ENCODE assay signal across 1 cellular context in genomic region chr3:47210863-47211405, GRCh38.
TF ChIP-seq lines count a peak whose summit lies in the region.

No MANE protein-coding gene starts in this region.

TF ChIP-seq in K562, 482 proteins besides CTCF, POLR2A, EP300 and RAD21 (continued from another document and continues in another):
- TF ChIP-seq ZNF280B (CRISPR knock-in tag; IDR thresholded peaks at IDR 0.05), result no peak
- no peak for TF ChIP-seq ZBED1 (IDR thresholded peaks at IDR 0.05)
- no peak for TF ChIP-seq MLX (CRISPR knock-in tag; conservative IDR thresholded peaks at IDR 0.05)
- no peak for TF ChIP-seq E2F6 (IDR thresholded peaks at IDR 0.05; ENCODE audit: borderline replicate concordance in 1 of 2, extremely low read depth in 1 of 2, insufficient read depth in 1 of 2, insufficient read length in 1 of 2, low read depth in 1 of 2, low read length in 1 of 2, poor library complexity in 1 of 2, severe bottlenecking in 1 of 2)
- TF ChIP-seq ZNF76 (CRISPR knock-in tag; IDR thresholded peaks at IDR 0.05; ENCODE audit: borderline replicate concordance), result no peak
- peak in 1 of 2 experiments; percentile 62; a peak in 2 of 4 replicates for TF ChIP-seq TRIM24 (IDR thresholded peaks at IDR 0.05)
- TF ChIP-seq ZBTB1 (CRISPR knock-in tag; IDR thresholded peaks at IDR 0.05; ENCODE audit: borderline replicate concordance, low read depth), result no peak
- TF ChIP-seq CTCFL (IDR thresholded peaks at IDR 0.05; ENCODE audit: borderline replicate concordance, insufficient read depth, low read depth, low read length, poor library complexity, severe bottlenecking), result no peak
- TF ChIP-seq SFPQ (IDR thresholded peaks at IDR 0.05; ENCODE audit: low read depth, low read length), result no peak
- no peak for TF ChIP-seq ZNF324 (CRISPR knock-in tag; IDR thresholded peaks at IDR 0.05)
- TF ChIP-seq SMAD4 (CRISPR knock-in tag; conservative IDR thresholded peaks at IDR 0.05), result 0 out of 2 replicates have a peak, but pooled peaks have one; percentile 38
- TF ChIP-seq ZNF639 (CRISPR knock-in tag; conservative IDR thresholded peaks at IDR 0.05 in 1 of 2, IDR thresholded peaks at IDR 0.05 in 1 of 2), result no peak
- no peak for TF ChIP-seq CBX3 (IDR thresholded peaks at IDR 0.05; ENCODE audit: borderline replicate concordance in 1 of 2, low read length in 2 of 2)
- TF ChIP-seq CBX5 (IDR thresholded peaks at IDR 0.05; ENCODE audit: borderline replicate concordance, low read depth), result no peak
- TF ChIP-seq REST (CRISPR knock-in tag; IDR thresholded peaks at IDR 0.05; ENCODE audit: low read depth), result no peak
- TF ChIP-seq DMBX1 (CRISPR knock-in tag; IDR thresholded peaks at IDR 0.05; ENCODE audit: borderline replicate concordance), result peak; percentile 61; the same call in 1 of the 2 replicates
- TF ChIP-seq ATF4 (CRISPR knock-in tag; IDR thresholded peaks at IDR 0.05), result 0 out of 2 replicates have a peak, but pooled peaks have one; percentile 14
- no peak for TF ChIP-seq SAFB (IDR thresholded peaks at IDR 0.05; ENCODE audit: borderline replicate concordance, low read depth, low read length)
- no peak for TF ChIP-seq ZNF75A (CRISPR knock-in tag; IDR thresholded peaks at IDR 0.05)
- no peak for TF ChIP-seq THAP7 (CRISPR knock-in tag; IDR thresholded peaks at IDR 0.05)
- peak; percentile 42; the same call in 1 of the 2 replicates for TF ChIP-seq DDX20 (tag; IDR thresholded peaks at IDR 0.05; ENCODE audit: low read depth)
- no peak for TF ChIP-seq CTBP1 (IDR thresholded peaks at IDR 0.05; ENCODE audit: borderline replicate concordance)
- TF ChIP-seq NR3C1 (CRISPR knock-in tag; IDR thresholded peaks at IDR 0.05), result no peak
- TF ChIP-seq RBFOX2 (IDR thresholded peaks at IDR 0.05; ENCODE audit: low read depth, low read length), result no peak
- no peak for TF ChIP-seq MCM5 (IDR thresholded peaks at IDR 0.05; ENCODE audit: low read depth)
- no peak for TF ChIP-seq HOXB6 (CRISPR knock-in tag; IDR thresholded peaks at IDR 0.05; ENCODE audit: borderline replicate concordance)
- no peak for TF ChIP-seq NKRF (IDR thresholded peaks at IDR 0.05; ENCODE audit: borderline replicate concordance)
- no peak for TF ChIP-seq ETV1 (tag; conservative IDR thresholded peaks at IDR 0.05; ENCODE audit: low read depth)
- TF ChIP-seq ZFP1 (CRISPR knock-in tag; IDR thresholded peaks at IDR 0.05), result no peak
- no peak for TF ChIP-seq ZNF282 (CRISPR knock-in tag; IDR thresholded peaks at IDR 0.05)
- no peak for TF ChIP-seq SOX6 (IDR thresholded peaks at IDR 0.05)
- TF ChIP-seq ZNF592 (IDR thresholded peaks at IDR 0.05), result no peak
- TF ChIP-seq PPARD (CRISPR knock-in tag; IDR thresholded peaks at IDR 0.05), result no peak
- TF ChIP-seq ETV5 (CRISPR knock-in tag; IDR thresholded peaks at IDR 0.05; ENCODE audit: low read depth), result no peak
- TF ChIP-seq GABPB1 (CRISPR knock-in tag; IDR thresholded peaks at IDR 0.05), result no peak
- no peak for TF ChIP-seq ZZZ3 (IDR thresholded peaks at IDR 0.05)
- TF ChIP-seq HMGN3 (IDR thresholded peaks at IDR 0.05; ENCODE audit: borderline replicate concordance, extremely low read depth, insufficient read length, low read depth, low read length), result no peak
- TF ChIP-seq KDM2B (CRISPR knock-in tag; IDR thresholded peaks at IDR 0.05), result no peak
- TF ChIP-seq ZNF57 (CRISPR knock-in tag; IDR thresholded peaks at IDR 0.05), result no peak
- no peak for TF ChIP-seq NR2C1 (IDR thresholded peaks at IDR 0.05)
- TF ChIP-seq NR2C1 (tag; IDR thresholded peaks at IDR 0.05), result 0 out of 2 replicates have a peak, but pooled peaks have one; percentile 16
- no peak for TF ChIP-seq RBM25 (IDR thresholded peaks at IDR 0.05; ENCODE audit: low read depth, low read length, severe bottlenecking)
